In the genomic region with DNA sequence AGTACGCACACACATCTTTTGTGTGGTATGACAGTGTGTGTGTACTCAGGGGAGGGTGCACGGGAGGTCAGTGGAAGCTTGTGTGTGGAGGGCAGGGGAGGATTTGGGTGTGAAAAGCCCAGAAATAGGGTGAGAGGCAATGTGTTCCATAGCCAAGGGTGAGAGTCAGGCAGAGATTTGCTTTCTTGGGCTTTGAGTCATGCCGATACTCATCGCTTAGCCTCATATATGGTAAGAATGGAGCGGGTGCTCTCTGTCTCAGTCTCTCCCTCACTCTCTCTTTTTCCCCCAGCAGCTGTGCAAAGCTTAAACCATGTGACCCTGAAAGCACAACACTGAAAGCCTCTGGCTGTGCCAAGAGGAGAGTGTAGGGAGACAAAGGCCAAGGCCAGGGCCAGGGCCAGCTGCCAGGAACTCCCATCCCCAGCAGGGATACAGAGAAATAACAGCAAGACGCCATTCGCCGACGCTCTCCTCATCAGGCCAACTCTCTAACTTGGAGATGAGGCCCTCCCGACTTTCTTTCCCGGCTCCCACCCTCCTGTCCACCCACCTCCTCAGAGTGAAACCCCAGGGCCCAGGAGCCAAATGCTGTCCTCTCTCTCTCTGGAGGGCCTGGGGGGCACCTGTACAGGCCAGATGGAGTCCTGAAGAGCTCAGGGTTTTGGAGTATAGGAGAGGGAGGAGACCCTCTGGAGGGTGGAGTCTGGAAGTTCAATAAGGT, we compare ENCODE assay signal across 10 cellular contexts. TPM values are rescaled to one million over a fixed set of nuclear protein-coding genes. Genes with fewer than 3 reads are reported as not detected.
DNase-seq lines count a peak whose midpoint lies in the region; ATAC-seq and TF ChIP-seq lines count a peak whose summit lies in the region.
"Had no signal": no experiment of that assay in that cellular context is flagged by ENCODE, and none has a peak within 500 bp of the region (broad histone marks: within the 10 kb centered on the region; RNA-seq: fewer than 3 reads in every experiment).

No MANE protein-coding gene starts in this region.

- H3K9me3 Mint-ChIP-seq in type B pancreatic cell, result no peaks in the 10 kb centered on the region

- no peaks in the 10 kb centered on the region for H3K27me3 Mint-ChIP-seq in type B pancreatic cell

- H3K9me3 ChIP-seq in adrenal gland (replicated peaks in 1 of 3), result no peaks in the 10 kb centered on the region

- no peaks in the 10 kb centered on the region for H3K4me1 Mint-ChIP-seq in type B pancreatic cell (ENCODE audit: unreplicated experiment)

- WGBS in adrenal gland, 4 donors, result 27 to 44% (median 34%) methylated on average over 11 of the region's 11 CpGs

- H3K4me1 ChIP-seq in adrenal gland (replicated peaks in 1 of 2), result peaks cover 9 to 25% of the 10 kb centered on the region in 2 donors

- DNase-seq in LHCN-M2 (ENCODE audit: low read depth) (peak; percentile 86), adrenal gland (peak; percentile 70 to 93 (median 89)), left ventricle myocardium superior (peak; percentile 86), sciatic nerve (ENCODE audit: low spot score) (peak; percentile 80), type B pancreatic cell (ENCODE audit: extremely low spot score, unreplicated experiment) (no peak), ACHN (no peak)
- DNase-seq in activated CD4-positive, alpha-beta T cell treated with anti-CD3 and anti-CD28 coated beads for 1 hour, result no peak
- DNase-seq: activated CD4-positive, alpha-beta T cell treated with anti-CD3 and anti-CD28 coated beads, Interleukin-2, amount 50 U/mL, for 4 hours; DND-41 had no signal

- H3K36me3 ChIP-seq in adrenal gland (replicated peaks in 1 of 2), result no peaks in the 10 kb centered on the region

- intact Hi-C loops in adrenal gland (cut with DNase I) (no loop called here), left ventricle myocardium superior (cut with micrococcal nuclease) (no loop called here), sciatic nerve (cut with DNase I) (no loop called here)

- TF ChIP-seq CTCF in adrenal gland (IDR thresholded peaks at IDR 0.05), result no peak
- TF ChIP-seq CTCF in type B pancreatic cell (conservative IDR thresholded peaks at IDR 0.05), result no peak

- in situ Hi-C loops in ACHN (cut with HindIII; ENCODE audit: low pct_ligation_motif_present, low pct_unique_long_range_greater_than_20kb, low sequenced_read_pairs), result no loop called here

- peak in 1 of 2 donors; percentile 41 for TF ChIP-seq POLR2A in adrenal gland (IDR thresholded peaks at IDR 0.05)

- H3K4me3 ChIP-seq in adrenal gland, result no peak overlapping the region

- H3K27ac ChIP-seq in adrenal gland, result peak overlapping the region in 4 of 5 donors; percentile 52 to 92 (median 66)

- H3K4me3 Mint-ChIP-seq in type B pancreatic cell, result no peak overlapping the region

- ATAC-seq in left ventricle myocardium superior (peak; percentile 95), sciatic nerve (peak; percentile 93), HG03520 (IDR thresholded peaks at IDR 0.05; ENCODE audit: unreplicated experiment) (no peak)

- no peaks in the 10 kb centered on the region for H3K27me3 ChIP-seq in adrenal gland

- no peaks in the 10 kb centered on the region for H3K36me3 Mint-ChIP-seq in type B pancreatic cell

- H3K27ac Mint-ChIP-seq in type B pancreatic cell, result no peak overlapping the region

RNA-seq across cellular contexts. Expression of a gene that starts 20.3 kb away (rescaled TPM):
- total RNA-seq in LHCN-M2 (2014; rRNA removed) (18.5 and 21.0 TPM in 2 replicates), adrenal gland (10 to 100 TPM; 26.4 to 82.6 (median 43.8) TPM), left ventricle myocardium superior (90.4 TPM), sciatic nerve (131 TPM), type B pancreatic cell (ENCODE audit: low replicate concordance) (36.4 and 56.4 TPM in 2 replicates)
- polyA plus RNA-seq in LHCN-M2 (2012), result 19.6 TPM
- 10 to 100 TPM; 10.9 to 36.0 (median 17.1) TPM for polyA plus RNA-seq in adrenal gland

RNA-seq across cellular contexts. Expression of a gene that starts 33.1 kb away (rescaled TPM):
- total RNA-seq in LHCN-M2 (2014; rRNA removed) (32.7 and 39.8 TPM in 2 replicates), adrenal gland (10 to 100 TPM; 16.7 to 57.8 (median 41.0) TPM), left ventricle myocardium superior (20.6 TPM), sciatic nerve (25.9 TPM), type B pancreatic cell (ENCODE audit: low replicate concordance) (41.0 and 46.3 TPM in 2 replicates)
- 32.3 TPM for polyA plus RNA-seq in LHCN-M2 (2012)
- polyA plus RNA-seq in adrenal gland, result 10 to 100 TPM in 2 of 3 donors, 1 to 10 TPM in 1; 8.4 to 23.9 (median 15.8) TPM

Comparison
In these comparisons a context has a peak if more than half of its experiments do, and no peak if none do; other contexts are left out.
1. DNase-seq: peak in LHCN-M2 (single experiment), adrenal gland (7 of 7), left ventricle myocardium superior (single experiment) and sciatic nerve (single experiment); none in activated CD4-positive, alpha-beta T cell treated with anti-CD3 and anti-CD28 coated beads for 1 hour (single experiment), type B pancreatic cell (single experiment) and ACHN (single experiment).